6 cellular contexts compared by ENCODE assay signal in the genomic region with DNA sequence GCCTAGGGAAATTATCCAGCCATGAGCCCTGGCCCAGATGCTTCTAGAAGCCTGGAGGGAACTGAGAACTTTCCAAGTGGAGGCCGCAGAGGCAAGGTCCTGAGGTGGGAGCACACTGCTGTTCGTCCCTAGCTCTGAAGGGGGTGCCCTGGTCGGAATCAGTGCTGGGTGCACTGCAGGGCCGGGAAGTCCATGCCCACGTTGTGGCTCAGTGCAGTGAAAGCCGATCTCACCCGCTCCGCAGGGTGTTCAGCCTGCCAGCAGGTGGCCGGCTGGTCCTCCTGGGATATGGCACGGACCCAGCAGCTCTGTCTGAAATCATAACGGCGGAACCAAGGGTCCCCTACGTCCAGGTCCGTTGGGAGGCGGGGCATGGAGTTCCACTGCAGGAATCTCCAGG.
A peak's percentile ranks its signal among the peaks of the same experiment; 100 is the strongest.
DNase-seq lines count a peak whose midpoint lies in the region; ATAC-seq, FAIRE-seq and TF ChIP-seq lines count a peak whose summit lies in the region.
"Not testable (repeated sequence)": the region's sequence is repeated elsewhere in the genome, so short reads cannot be mapped to it uniquely, and the experiment has no call there.

No MANE protein-coding gene starts in this region.

- in situ Hi-C loops in HepG2 (cut with HindIII; ENCODE audit: extremely low pct_ligation_motif_present, low pct_unique_long_range_greater_than_20kb), result not testable (repeated sequence)

- not testable (repeated sequence) for BruUV-seq in HCT116 (replicated peaks; lab: Mats Ljungman, UMichigan); PC-3 (replicated peaks; lab: Mats Ljungman, UMichigan); HepG2 (replicated peaks; lab: Mats Ljungman, UMichigan)

- CTCF ChIA-PET in A549 (lab: Yijun Ruan, JAX); HCT116 (lab: Charles Lee); PC-3 (lab: Charles Lee); HepG2 (lab: Yijun Ruan, JAX; ENCODE audit: low intra/inter-chr PET ratio, low total read pairs): not testable (repeated sequence)

- not testable (repeated sequence) for TF ChIP-seq EP300 in A549 (IDR thresholded peaks at IDR 0.05); HepG2 (IDR thresholded peaks at IDR 0.05; ENCODE audit: low read depth in 2 of 2, low read length in 2 of 2); HepG2 (CRISPR knock-in tag; IDR thresholded peaks at IDR 0.05; ENCODE audit: borderline replicate concordance)

- not testable (repeated sequence) for H3K4me2 ChIP-seq in A549; HCT116 (ENCODE audit: low read length); PC-3 (ENCODE audit: low read length); HepG2 (ENCODE audit: low read depth, low read length)

- not testable (repeated sequence) for TF ChIP-seq POLR2A in A549 (IDR thresholded peaks at IDR 0.05; ENCODE audit: low read length); HCT116 (IDR thresholded peaks at IDR 0.05; ENCODE audit: borderline replicate concordance, extremely low read depth, insufficient read depth, insufficient read length); HepG2 (IDR thresholded peaks at IDR 0.05; ENCODE audit: insufficient read depth in 1 of 2, low read depth in 2 of 2, low read length in 2 of 2)

- TF ChIP-seq RAD21 in A549 (conservative IDR thresholded peaks at IDR 0.05 in 1 of 2, IDR thresholded peaks at IDR 0.05 in 1 of 2); HCT116 (IDR thresholded peaks at IDR 0.05; ENCODE audit: low read depth); HepG2 (CRISPR knock-in tag; IDR thresholded peaks at IDR 0.05): not testable (repeated sequence)

- not testable (repeated sequence) for H3K4me3 ChIP-seq in A549; HCT116 (replicated peaks in 1 of 2; ENCODE audit: low read depth in 1 of 2, low read length in 2 of 2); PC-3 (ENCODE audit: low read length); HepG2 (replicated peaks in 1 of 3; ENCODE audit: insufficient read depth in 1 of 3, low read depth in 2 of 3, low read length in 3 of 3)

- WGBS in A549 (ENCODE audit: missing lambda C conversion rate), result no CpG with 5 or more reads among the region's 15 CpGs
- no CpG with 5 or more reads among the region's 15 CpGs for WGBS in HepG2 (ENCODE audit: low lambda C conversion rate)

- not testable (repeated sequence) for H2AFZ ChIP-seq in HCT116 (ENCODE audit: low read depth, low read length, poor library complexity, severe bottlenecking); PC-3 (ENCODE audit: low read length); HepG2 (ENCODE audit: low read length)

- TF ChIP-seq CTCF in A549 (IDR thresholded peaks at IDR 0.05); HCT116 (IDR thresholded peaks at IDR 0.05 in 2 of 3, conservative IDR thresholded peaks at IDR 0.05 in 1 of 3; ENCODE audit: borderline replicate concordance in 1 of 3, insufficient read depth in 1 of 3, low read depth in 2 of 3, low read length in 2 of 3); PC-3 (conservative IDR thresholded peaks at IDR 0.05; ENCODE audit: low read depth, low read length); HepG2 (CRISPR knock-in tag; IDR thresholded peaks at IDR 0.05): not testable (repeated sequence)

- H4K20me1 ChIP-seq in HCT116 (ENCODE audit: insufficient read depth); PC-3 (ENCODE audit: low read length); HepG2 (ENCODE audit: insufficient read depth, low read length): not testable (repeated sequence)

- not testable (repeated sequence) for H3K9me3 ChIP-seq in A549; HCT116 (ENCODE audit: control insufficient read depth in 1 of 2, insufficient read depth in 1 of 2, low read depth in 1 of 2, low read length in 2 of 2); PC-3 (ENCODE audit: low read length); HepG2 (ENCODE audit: low read length)

- not testable (repeated sequence) for H3K27ac ChIP-seq in A549; HCT116 (ENCODE audit: low read depth, low read length); PC-3 (ENCODE audit: low read length); HepG2 (ENCODE audit: extremely low read length, insufficient read depth, low read length)

- ATAC-seq in A549 (peak; percentile 80 to 83; a peak in 4 of 6 replicates), HCT116 (peak; percentile 100), PC-3 (peak; percentile 94), SK-N-SH treated with all-trans-retinoic acid at 6 μM for 48 hours (peak; percentile 52; the same call in 2 of the 3 replicates), HepG2 (peak; percentile 80)

- not testable (repeated sequence) for H3K4me1 ChIP-seq in A549; HCT116 (ENCODE audit: control insufficient read depth in 1 of 2, insufficient read depth in 2 of 2, low read length in 2 of 2); PC-3 (ENCODE audit: insufficient read depth, low read length); HepG2 (ENCODE audit: insufficient read depth, low read length)

- FAIRE-seq in A549 (lab: Jason Lieb, UNC); HepG2 (lab: Jason Lieb, UNC): not testable (repeated sequence)
- FAIRE-seq in HTR-8/SVneo (lab: Jason Lieb, UNC), result peak; percentile 83

- POLR2A ChIA-PET in A549 (lab: Yijun Ruan, JAX); HCT116 (lab: Charles Lee); PC-3 (lab: Charles Lee; ENCODE audit: unreplicated experiment); HepG2 (lab: Yijun Ruan, JAX): not testable (repeated sequence)

- not testable (repeated sequence) for H3K9me2 ChIP-seq in HCT116 (ENCODE audit: insufficient read depth); PC-3 (replicated peaks; ENCODE audit: low read length)

- DNase-seq in A549 (ENCODE audit: low read depth in 1 of 2, low spot score in 1 of 2); HCT116 (ENCODE audit: low read depth, low spot score); HTR-8/SVneo (ENCODE audit: insufficient read length, low spot score); PC-3; HepG2 (ENCODE audit: low spot score): not testable (repeated sequence)

- H3K9ac ChIP-seq in HCT116 (ENCODE audit: low read length); PC-3 (ENCODE audit: low read length); HepG2 (ENCODE audit: insufficient read depth, low read depth, low read length): not testable (repeated sequence)

- intact Hi-C loops in HCT116 (cut with micrococcal nuclease); PC-3 (cut with micrococcal nuclease); HepG2 (cut with micrococcal nuclease; ENCODE audit: unreplicated experiment): not testable (repeated sequence)

- H3F3A ChIP-seq in PC-3 (ENCODE audit: low read length, unreplicated experiment), result not testable (repeated sequence)

- not testable (repeated sequence) for H3K36me3 ChIP-seq in HCT116 (ENCODE audit: control insufficient read depth in 1 of 2, insufficient read depth in 2 of 2, low read length in 2 of 2); PC-3 (ENCODE audit: low read depth, low read length); HepG2 (replicated peaks in 1 of 2; ENCODE audit: control insufficient read depth in 1 of 2, insufficient read depth in 2 of 2, low read length in 2 of 2)

- RAD21 ChIA-PET in HCT116 (lab: Charles Lee; ENCODE audit: low non-redundant PET in 1 of 2, low total read pairs in 2 of 2, uncharacterized antibody in 2 of 2, unreplicated experiment in 2 of 2), result not testable (repeated sequence)

- not testable (repeated sequence) for H3K79me2 ChIP-seq in HCT116 (ENCODE audit: insufficient read depth, low read length); PC-3 (ENCODE audit: low read length); HepG2 (ENCODE audit: insufficient read depth, low read length)

- H3K27me3 ChIP-seq in HCT116 (ENCODE audit: insufficient read depth, low read length); PC-3 (ENCODE audit: low read length); HepG2 (ENCODE audit: control insufficient read depth in 1 of 2, insufficient read depth in 2 of 2, low read length in 2 of 2): not testable (repeated sequence)
